Comparison of ENCODE assay signal across 11 cellular contexts in the genomic region with DNA sequence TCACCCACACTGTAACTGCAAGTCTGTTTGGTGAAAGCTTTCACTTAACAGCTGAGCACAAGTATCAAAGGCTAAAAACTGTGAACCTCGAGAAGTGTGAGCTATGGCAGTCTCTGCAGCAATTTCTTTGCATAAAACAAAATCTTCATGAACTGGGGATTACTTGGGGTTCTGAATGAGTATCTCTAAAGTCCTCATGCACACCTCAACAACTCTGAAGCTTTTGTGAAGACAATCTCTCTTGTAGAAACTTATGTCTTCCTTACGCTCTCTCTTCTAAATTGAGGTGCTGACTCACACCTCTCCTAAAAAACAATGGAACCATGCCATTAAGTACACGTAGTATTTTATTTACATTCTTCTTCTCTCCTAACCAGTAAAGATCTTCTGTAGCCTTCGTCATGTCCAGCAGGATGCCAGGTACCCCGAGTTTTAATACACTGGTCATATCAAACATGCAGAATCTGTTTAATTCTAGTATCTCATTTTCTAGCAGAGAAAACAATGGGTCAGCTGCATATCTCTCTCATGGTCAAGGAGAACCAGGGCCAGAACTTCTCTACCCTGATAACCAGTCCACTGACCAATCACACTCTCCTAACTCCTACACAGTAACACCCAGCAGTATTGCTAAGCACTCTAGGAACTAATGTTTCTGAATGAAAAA.
DNase-seq lines count a peak whose midpoint lies in the region; ATAC-seq and TF ChIP-seq lines count a peak whose summit lies in the region.
"Had no signal": no experiment of that assay in that cellular context is flagged by ENCODE, and none has a peak within 500 bp of the region (broad histone marks: within the 10 kb centered on the region; RNA-seq: fewer than 3 reads in every experiment).

No MANE protein-coding gene starts in this region.

- intact Hi-C loops in esophagus squamous epithelium (cut with DNase I), result no loop called here

- TF ChIP-seq EP300 in SK-N-SH (IDR thresholded peaks at IDR 0.05; ENCODE audit: borderline replicate concordance in 1 of 2, low read depth in 1 of 2, low read length in 1 of 2), result no peak

- peaks cover 30% of the 10 kb centered on the region for H3K36me3 Mint-ChIP-seq in GM23338 (ENCODE audit: low read depth)
- H3K36me3 Mint-ChIP-seq in progenitor cell of endocrine pancreas (ENCODE audit: insufficient read depth), result peaks cover 29% of the 10 kb centered on the region
- peaks cover 9 to 31% (median 15%) of the 10 kb centered on the region in 3 donors for H3K36me3 Mint-ChIP-seq in immature natural killer cell

- peaks cover 57% of the 10 kb centered on the region for H3K4me1 ChIP-seq in GM23338 (ENCODE audit: insufficient read depth)
- peaks cover 0 to 21% of the 10 kb centered on the region in 2 experiments; a peak in 2 of 4 replicates for H3K4me1 ChIP-seq in SK-N-SH (ENCODE audit: control insufficient read depth in 1 of 2, insufficient read depth in 2 of 2, low read depth in 1 of 2, low read length in 1 of 2)
- peaks cover 16 to 60% (median 28%) of the 10 kb centered on the region in 3 donors for H3K4me1 ChIP-seq in esophagus squamous epithelium

- TF ChIP-seq RAD21 in SK-N-SH (IDR thresholded peaks at IDR 0.05; ENCODE audit: low read length), result no peak

- H3K27me3 Mint-ChIP-seq in GM23338 (ENCODE audit: insufficient read depth, low read depth, poor library complexity) (peaks cover 2% of the 10 kb centered on the region), progenitor cell of endocrine pancreas (no peaks in the 10 kb centered on the region), immature natural killer cell (ENCODE audit: low read depth in 3 of 3) (no peaks in the 10 kb centered on the region)

- POLR2A ChIA-PET in SK-N-SH (lab: Yijun Ruan, JAX), result no interaction called here

- ATAC-seq in GM23338 (no peak), GM21717 (IDR thresholded peaks at IDR 0.05; ENCODE audit: unreplicated experiment) (no peak)
- ATAC-seq: upper lobe of right lung had no signal

- TF ChIP-seq CTCF in GM23338 (conservative IDR thresholded peaks at IDR 0.05; ENCODE audit: low read depth in 2 of 2) (no peak), SK-N-SH (IDR thresholded peaks at IDR 0.05) (no peak), esophagus squamous epithelium (IDR thresholded peaks at IDR 0.05) (no peak), progenitor cell of endocrine pancreas (IDR thresholded peaks at IDR 0.05; ENCODE audit: unreplicated experiment) (no peak)

- H2AFZ ChIP-seq in GM23338, result no peak overlapping the region
- H2AFZ ChIP-seq in SK-N-SH (ENCODE audit: low read depth), result no peak overlapping the region

- H3K27ac Mint-ChIP-seq in GM23338, result peak overlapping the region; percentile 83
- peak overlapping the region; percentile 30 for H3K27ac Mint-ChIP-seq in progenitor cell of endocrine pancreas
- H3K27ac Mint-ChIP-seq in immature natural killer cell, result no peak overlapping the region

- H3K4me3 ChIP-seq in GM23338, result no peak overlapping the region
- no peak overlapping the region; a peak in 1 of 4 replicates for H3K4me3 ChIP-seq in SK-N-SH (ENCODE audit: low read depth in 2 of 2, low read length in 1 of 2)
- H3K4me3 ChIP-seq in esophagus squamous epithelium, result no peak overlapping the region
- H3K4me3 ChIP-seq: upper lobe of right lung had no signal

- H3K4me2 ChIP-seq in GM23338, result peak overlapping the region; percentile 4; the same call in 1 of the 2 replicates
- H3K4me2 ChIP-seq in SK-N-SH, result peak overlapping the region; percentile 56

- no peaks in the 10 kb centered on the region for H3K9me2 ChIP-seq in GM23338 (ENCODE audit: insufficient read depth)
- H3K9me2 ChIP-seq in SK-N-SH, result no peaks in the 10 kb centered on the region

- H3K79me2 ChIP-seq in GM23338 (replicated peaks; ENCODE audit: insufficient read depth) (peaks cover 60% of the 10 kb centered on the region), SK-N-SH (ENCODE audit: insufficient read depth) (peaks cover 83% of the 10 kb centered on the region)

- H3K36me3 ChIP-seq in GM23338 (ENCODE audit: insufficient read depth) (no peaks in the 10 kb centered on the region), SK-N-SH (replicated peaks in 1 of 2; ENCODE audit: control insufficient read depth in 1 of 2, insufficient read depth in 2 of 2, low read length in 1 of 2) (peaks cover 50 to 60% of the 10 kb centered on the region in 2 experiments), esophagus squamous epithelium (peaks cover 0 to 46% (median 0%) of the 10 kb centered on the region in 3 donors)

- no peak for TF ChIP-seq POLR2A in esophagus squamous epithelium (IDR thresholded peaks at IDR 0.05)

- CTCF ChIA-PET in SK-N-SH (lab: Yijun Ruan, JAX), result interaction anchor here (0.8 to 1.9 kb wide), 10 partner anchors 14 to 533 kb away, joined by 3 to 5 read pairs (median 3); no protein-coding TSS in a partner anchor

- 58% methylated on average over 5 of the region's 5 CpGs for WGBS in SK-N-SH (ENCODE audit: low lambda C conversion rate)
- WGBS in esophagus squamous epithelium, 2 donors, result 36% methylated on average over 5 of the region's 5 CpGs

- H3K4me3 Mint-ChIP-seq in GM23338, result no peak overlapping the region
- no peak overlapping the region for H3K4me3 Mint-ChIP-seq in progenitor cell of endocrine pancreas (ENCODE audit: low read depth)
- H3K4me3 Mint-ChIP-seq in immature natural killer cell, result peak overlapping the region in 1 of 5 donors; percentile 6

- H3K9me3 Mint-ChIP-seq in GM23338 (no peaks in the 10 kb centered on the region), progenitor cell of endocrine pancreas (ENCODE audit: low read depth) (no peaks in the 10 kb centered on the region), immature natural killer cell (no peaks in the 10 kb centered on the region)

- H3K27ac ChIP-seq in GM23338 (ENCODE audit: low read depth) (0 out of 2 replicates have a peak overlapping the region, but pooled peaks have one; percentile 12), SK-N-SH (ENCODE audit: low read depth in 2 of 2, low read length in 1 of 2) (peak overlapping the region; percentile 39 to 64), esophagus squamous epithelium (peak overlapping the region; percentile 42 to 70 (median 64))
- H3K27ac ChIP-seq: upper lobe of right lung had no signal

- no peaks in the 10 kb centered on the region for H3K27me3 ChIP-seq in GM23338 (ENCODE audit: insufficient read depth)
- no peaks in the 10 kb centered on the region for H3K27me3 ChIP-seq in SK-N-SH (ENCODE audit: insufficient read depth)
- H3K27me3 ChIP-seq in esophagus squamous epithelium, result no peaks in the 10 kb centered on the region
- H3K27me3 ChIP-seq: upper lobe of right lung had no signal

- peak overlapping the region; percentile 28; the same call in 1 of the 2 replicates for H3K9ac ChIP-seq in SK-N-SH

- H4K20me1 ChIP-seq in GM23338 (replicated peaks; ENCODE audit: insufficient read depth) (no peaks in the 10 kb centered on the region; the same call in 1 of the 2 replicates), SK-N-SH (ENCODE audit: insufficient read depth) (no peaks in the 10 kb centered on the region; the same call in 1 of the 2 replicates)

- no peaks in the 10 kb centered on the region for H3K9me3 ChIP-seq in SK-N-SH
- no peaks in the 10 kb centered on the region for H3K9me3 ChIP-seq in esophagus squamous epithelium
- H3K9me3 ChIP-seq: upper lobe of right lung had no signal

- peaks cover 47% of the 10 kb centered on the region for H3K4me1 Mint-ChIP-seq in GM23338
- H3K4me1 Mint-ChIP-seq in progenitor cell of endocrine pancreas (ENCODE audit: low read depth), result peaks cover 10% of the 10 kb centered on the region
- H3K4me1 Mint-ChIP-seq in immature natural killer cell, result peaks cover 43 to 65% of the 10 kb centered on the region in 2 donors

- H3F3A ChIP-seq in GM23338 (replicated peaks; ENCODE audit: low read depth) (no peaks in the 10 kb centered on the region), SK-N-SH (replicated peaks; ENCODE audit: insufficient read depth) (peaks cover 17% of the 10 kb centered on the region)

- DNase-seq in GM23338 (ENCODE audit: low spot score) (no peak), SK-N-SH (no peak), esophagus squamous epithelium (lab: John Stamatoyannopoulos, UW) (no peak), progenitor cell of endocrine pancreas (ENCODE audit: low spot score, unreplicated experiment) (no peak), immature natural killer cell (no peak), NCI-H2029 treated with DMSO at 0.1 percent for 48 hours (lab: John Stamatoyannopoulos, UW) (no peak)
- DNase-seq: DMS153; effector CD4-positive, alpha-beta T cell; NCI-H1092 treated with DMSO at 0.1 percent for 48 hours; upper lobe of right lung had no signal

TF ChIP-seq in SK-N-SH, 30 proteins besides CTCF, POLR2A, EP300 and RAD21:
- TF ChIP-seq SIN3A (IDR thresholded peaks at IDR 0.05; ENCODE audit: borderline replicate concordance, low read depth, low read length) (no peak), MEF2A (IDR thresholded peaks at IDR 0.05; ENCODE audit: borderline replicate concordance, low read depth) (peak; percentile 53; the same call in 1 of the 2 replicates), GATA2 (CRISPR knock-in tag; IDR thresholded peaks at IDR 0.05) (no peak), FOSL2 (IDR thresholded peaks at IDR 0.05; ENCODE audit: borderline replicate concordance, low read depth) (peak; percentile 40; the same call in 1 of the 2 replicates), TCF12 (IDR thresholded peaks at IDR 0.05) (0 out of 2 replicates have a peak, but pooled peaks have one; percentile 6)

Comparison
In these comparisons a context has a peak if more than half of its experiments do, and no peak if none do; other contexts are left out.
1. H3K27ac ChIP-seq: peak in every context shown above with its lines; median percentile 64 in esophagus squamous epithelium; 52 in SK-N-SH; 12 in GM23338.
2. H3K27ac Mint-ChIP-seq: peak in GM23338 (single experiment) and progenitor cell of endocrine pancreas (single experiment); none in immature natural killer cell (0 of 6).